9 cellular contexts compared by ENCODE assay signal in the genomic region with DNA sequence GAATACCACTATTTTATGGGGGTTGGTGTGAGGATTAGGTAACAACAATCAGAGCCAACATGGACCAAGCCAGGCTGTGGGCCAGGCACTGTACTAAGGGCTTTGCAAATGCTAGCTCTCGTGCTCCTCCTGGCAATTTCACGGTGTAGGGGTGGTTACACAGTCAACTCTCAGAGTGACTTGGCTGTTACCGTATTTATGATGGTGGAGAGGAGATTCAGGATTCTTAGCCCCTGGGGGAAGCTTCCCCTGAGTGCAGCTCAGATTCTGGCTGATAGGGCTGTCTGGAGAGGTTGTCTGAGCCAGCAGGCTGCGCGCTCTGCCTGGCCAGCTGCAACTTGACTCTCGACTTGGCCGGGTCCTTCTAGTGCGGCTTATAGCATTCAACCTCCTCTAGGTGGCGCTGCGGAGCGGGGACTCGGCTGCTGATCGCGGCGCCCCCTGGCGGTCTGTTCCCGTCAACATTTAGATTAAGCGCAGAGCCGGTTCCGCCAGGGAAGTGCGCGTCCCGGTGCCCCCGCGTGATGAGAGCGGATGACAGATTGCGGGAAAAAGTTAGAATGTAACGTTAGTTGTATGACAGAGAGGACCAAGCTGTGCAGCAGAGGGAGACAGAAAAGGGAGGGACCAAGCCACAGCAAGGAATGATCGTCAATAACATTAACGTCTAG. TPM values are rescaled to one million over a fixed set of nuclear protein-coding genes. Genes with fewer than 3 reads are reported as not detected.
DNase-seq lines count a peak whose midpoint lies in the region; ATAC-seq and TF ChIP-seq lines count a peak whose summit lies in the region.
"Had no signal": no experiment of that assay in that cellular context is flagged by ENCODE, and none has a peak within 500 bp of the region (broad histone marks: within the 10 kb centered on the region; RNA-seq: fewer than 3 reads in every experiment).

No MANE protein-coding gene starts in this region.

- intact Hi-C loops in CD8-positive, alpha-beta T cell (cut with DNase I, micrococcal nuclease), result loop anchor here (1.0 to 10.0 kb wide), 9 partner anchors 74 to 601 kb away; a partner anchor contains a TSS

- CTCF ChIA-PET in CD8-positive, alpha-beta T cell (lab: Charles Lee), result interaction anchor here (0.6 to 3.6 kb wide), 40 partner anchors 9 to 132 kb away, joined by 3 to 62 read pairs (median 4); a partner anchor contains a TSS
- CTCF ChIA-PET in WTC11 (lab: Charles Lee), result interaction anchor here (0.5 to 2.3 kb wide), 102 partner anchors 9 to 616 kb away, joined by 3 to 66 read pairs (median 5); a partner anchor contains a TSS

- H3K36me3 ChIP-seq in CD8-positive, alpha-beta T cell (ENCODE audit: insufficient read depth, low read length), result no peaks in the 10 kb centered on the region

- peak; percentile 78 for ATAC-seq in CD8-positive, alpha-beta T cell
- peak; percentile 22 for ATAC-seq in HG02678 (IDR thresholded peaks at IDR 0.05; ENCODE audit: unreplicated experiment)
- ATAC-seq in WTC11, result peak; percentile 97
- ATAC-seq in HG03025 (IDR thresholded peaks at IDR 0.05; ENCODE audit: low FRiP score, unreplicated experiment), result no peak

- no peaks in the 10 kb centered on the region for H3K36me3 Mint-ChIP-seq in CD8-positive, alpha-beta T cell
- H3K36me3 Mint-ChIP-seq in WTC11, result no peaks in the 10 kb centered on the region

- H3K27ac ChIP-seq in CD8-positive, alpha-beta T cell (ENCODE audit: low read depth, low read length), result no peak overlapping the region

- no peak overlapping the region for H3K27ac Mint-ChIP-seq in CD8-positive, alpha-beta T cell
- H3K27ac Mint-ChIP-seq in WTC11, result peak overlapping the region; percentile 20; the same call in 1 of the 2 replicates

- POLR2A ChIA-PET in CD8-positive, alpha-beta T cell (lab: Charles Lee), result interaction anchor here (0.9 kb wide), 1 partner anchor 80 kb away, joined by 3 read pairs; a partner anchor contains a TSS
- POLR2A ChIA-PET in WTC11 (lab: Charles Lee), result interaction anchor here (1.0 kb wide), 1 partner anchor 121 kb away, joined by 4 read pairs; no protein-coding TSS in a partner anchor

- no peaks in the 10 kb centered on the region for H3K27me3 ChIP-seq in CD8-positive, alpha-beta T cell (ENCODE audit: insufficient read depth, low read length)

- H3K4me3 ChIP-seq in CD8-positive, alpha-beta T cell (ENCODE audit: low read depth, low read length), result no peak overlapping the region

- peak overlapping the region; percentile 13 for H3K4me3 Mint-ChIP-seq in CD8-positive, alpha-beta T cell
- peak overlapping the region; percentile 37 for H3K4me3 Mint-ChIP-seq in WTC11

- in situ Hi-C loops in T47D (cut with HindIII; ENCODE audit: low pct_unique_long_range_greater_than_20kb, low sequenced_read_pairs), result no loop called here

- no peaks in the 10 kb centered on the region for H3K9me3 Mint-ChIP-seq in CD8-positive, alpha-beta T cell
- peaks cover 10% of the 10 kb centered on the region for H3K9me3 Mint-ChIP-seq in WTC11

- TF ChIP-seq CTCF in CD8-positive, alpha-beta T cell (IDR thresholded peaks at IDR 0.05), result peak; percentile 100
- peak; percentile 100 for TF ChIP-seq CTCF in WTC11 (IDR thresholded peaks at IDR 0.05)

- H3K4me1 Mint-ChIP-seq in CD8-positive, alpha-beta T cell (ENCODE audit: low read depth), result peaks cover 13% of the 10 kb centered on the region
- peaks cover 9% of the 10 kb centered on the region for H3K4me1 Mint-ChIP-seq in WTC11

- H3K9me3 ChIP-seq in CD8-positive, alpha-beta T cell (ENCODE audit: low read length), result no peaks in the 10 kb centered on the region

- peak; percentile 86 to 99 (median 95) for DNase-seq in CD8-positive, alpha-beta T cell
- DNase-seq in NCI-H226, result peak; percentile 47
- peak; percentile 94 for DNase-seq in WTC11 (ENCODE audit: low spot score)
- peak; percentile 64 to 88 for DNase-seq in T47D (ENCODE audit: low read depth in 1 of 2, low spot score in 1 of 2)
- peak; percentile 95 for DNase-seq in islet precursor cell
- DNase-seq in stimulated activated CD4-positive, alpha-beta T cell treated with anti-CD3 and anti-CD28 coated beads, Interleukin-1b, Interleukin-23, amount 100 ng/mL, for 1 hour (ENCODE audit: low read depth in 2 of 2), result peak; percentile 89 to 97

- H3K27me3 Mint-ChIP-seq in CD8-positive, alpha-beta T cell (ENCODE audit: low read depth), result no peaks in the 10 kb centered on the region
- H3K27me3 Mint-ChIP-seq in WTC11 (ENCODE audit: low read depth), result peaks cover 29% of the 10 kb centered on the region

- H3K4me1 ChIP-seq in CD8-positive, alpha-beta T cell (ENCODE audit: insufficient read depth, low read length), result peaks cover 16% of the 10 kb centered on the region

TF ChIP-seq in WTC11, 78 proteins besides CTCF, POLR2A, EP300 and RAD21:
- TF ChIP-seq MYBL2 (CRISPR knock-in tag; IDR thresholded peaks at IDR 0.05), result peak; percentile 33; the same call in 1 of the 2 replicates
- TF ChIP-seq, protein P1, sequence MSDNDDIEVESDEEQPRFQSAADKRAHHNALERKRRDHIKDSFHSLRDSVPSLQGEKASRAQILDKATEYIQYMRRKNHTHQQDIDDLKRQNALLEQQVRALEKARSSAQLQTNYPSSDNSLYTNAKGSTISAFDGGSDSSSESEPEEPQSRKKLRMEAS (CRISPR knock-in tag; IDR thresholded peaks at IDR 0.05), result no peak
- TF ChIP-seq, protein P2, sequence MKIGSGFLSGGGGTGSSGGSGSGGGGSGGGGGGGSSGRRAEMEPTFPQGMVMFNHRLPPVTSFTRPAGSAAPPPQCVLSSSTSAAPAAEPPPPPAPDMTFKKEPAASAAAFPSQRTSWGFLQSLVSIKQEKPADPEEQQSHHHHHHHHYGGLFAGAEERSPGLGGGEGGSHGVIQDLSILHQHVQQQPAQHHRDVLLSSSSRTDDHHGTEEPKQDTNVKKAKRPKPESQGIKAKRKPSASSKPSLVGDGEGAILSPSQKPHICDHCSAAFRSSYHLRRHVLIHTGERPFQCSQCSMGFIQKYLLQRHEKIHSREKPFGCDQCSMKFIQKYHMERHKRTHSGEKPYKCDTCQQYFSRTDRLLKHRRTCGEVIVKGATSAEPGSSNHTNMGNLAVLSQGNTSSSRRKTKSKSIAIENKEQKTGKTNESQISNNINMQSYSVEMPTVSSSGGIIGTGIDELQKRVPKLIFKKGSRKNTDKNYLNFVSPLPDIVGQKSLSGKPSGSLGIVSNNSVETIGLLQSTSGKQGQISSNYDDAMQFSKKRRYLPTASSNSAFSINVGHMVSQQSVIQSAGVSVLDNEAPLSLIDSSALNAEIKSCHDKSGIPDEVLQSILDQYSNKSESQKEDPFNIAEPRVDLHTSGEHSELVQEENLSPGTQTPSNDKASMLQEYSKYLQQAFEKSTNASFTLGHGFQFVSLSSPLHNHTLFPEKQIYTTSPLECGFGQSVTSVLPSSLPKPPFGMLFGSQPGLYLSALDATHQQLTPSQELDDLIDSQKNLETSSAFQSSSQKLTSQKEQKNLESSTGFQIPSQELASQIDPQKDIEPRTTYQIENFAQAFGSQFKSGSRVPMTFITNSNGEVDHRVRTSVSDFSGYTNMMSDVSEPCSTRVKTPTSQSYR (CRISPR knock-in tag; IDR thresholded peaks at IDR 0.05), result no peak
- TF ChIP-seq, protein P3, sequence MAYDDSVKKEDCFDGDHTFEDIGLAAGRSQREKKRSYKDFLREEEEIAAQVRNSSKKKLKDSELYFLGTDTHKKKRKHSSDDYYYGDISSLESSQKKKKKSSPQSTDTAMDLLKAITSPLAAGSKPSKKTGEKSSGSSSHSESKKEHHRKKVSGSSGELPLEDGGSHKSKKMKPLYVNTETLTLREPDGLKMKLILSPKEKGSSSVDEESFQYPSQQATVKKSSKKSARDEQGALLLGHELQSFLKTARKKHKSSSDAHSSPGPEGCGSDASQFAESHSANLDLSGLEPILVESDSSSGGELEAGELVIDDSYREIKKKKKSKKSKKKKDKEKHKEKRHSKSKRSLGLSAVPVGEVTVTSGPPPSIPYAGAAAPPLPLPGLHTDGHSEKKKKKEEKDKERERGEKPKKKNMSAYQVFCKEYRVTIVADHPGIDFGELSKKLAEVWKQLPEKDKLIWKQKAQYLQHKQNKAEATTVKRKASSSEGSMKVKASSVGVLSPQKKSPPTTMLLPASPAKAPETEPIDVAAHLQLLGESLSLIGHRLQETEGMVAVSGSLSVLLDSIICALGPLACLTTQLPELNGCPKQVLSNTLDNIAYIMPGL (CRISPR knock-in tag; IDR thresholded peaks at IDR 0.05), result peak; percentile 87
- TF ChIP-seq FOXP1 (CRISPR knock-in tag; IDR thresholded peaks at IDR 0.05; ENCODE audit: borderline replicate concordance), result peak; percentile 67; the same call in 1 of the 2 replicates
- TF ChIP-seq SP1 (CRISPR knock-in tag; conservative IDR thresholded peaks at IDR 0.05), result peak; percentile 77
- TF ChIP-seq ETV6 (CRISPR knock-in tag; IDR thresholded peaks at IDR 0.05), result peak; percentile 40; the same call in 1 of the 2 replicates
- TF ChIP-seq TEAD1 (CRISPR knock-in tag; IDR thresholded peaks at IDR 0.05), result peak; percentile 76
- 0 out of 2 replicates have a peak, but pooled peaks have one; percentile 57 for TF ChIP-seq FOXK1 (CRISPR knock-in tag; IDR thresholded peaks at IDR 0.05)
- no peak for TF ChIP-seq ZNF317 (CRISPR knock-in tag; IDR thresholded peaks at IDR 0.05; ENCODE audit: borderline replicate concordance, low read depth)
- TF ChIP-seq KAT7 (CRISPR knock-in tag; IDR thresholded peaks at IDR 0.05; ENCODE audit: borderline replicate concordance), result no peak
- TF ChIP-seq CREB1 (CRISPR knock-in tag; IDR thresholded peaks at IDR 0.05), result peak; percentile 19; the same call in 1 of the 2 replicates

RNA-seq across cellular contexts. Expression of a gene that starts 4.5 kb away (rescaled TPM):
- 1 to 10 TPM; 1.1 to 1.4 TPM for total RNA-seq in CD8-positive, alpha-beta T cell
- not detected in 3 replicates for total RNA-seq in WTC11 (2021)

RNA-seq across cellular contexts. Expression of a gene that starts 39.4 kb away (rescaled TPM):
- total RNA-seq in CD8-positive, alpha-beta T cell, result not detected
- total RNA-seq in WTC11 (2021), result 2.7 to 5.9 TPM (median 4.5 TPM) in 3 replicates
- total RNA-seq: T-helper 1 cell treated with Interleukin-12 subunit alpha and Interleukin-12 subunit beta and Interleukin-4 antibody, amounts not matched to agents 30 ng/mL and 1 ng/mL, for 36 hours had no signal

RNA-seq across cellular contexts. Expression of a gene that starts 57.2 kb away (rescaled TPM):
- total RNA-seq in CD8-positive, alpha-beta T cell, result under 1 TPM; 0.14 to 0.17 TPM
- total RNA-seq in WTC11 (2021), result 0.05 to 0.07 TPM (median 0.07 TPM) in 3 replicates
